ENCODE assay signal across 20 cellular contexts in genomic region chr19:9061879-9062278, GRCh38. TPM values are rescaled to one million over a fixed set of nuclear protein-coding genes. Genes with fewer than 3 reads are reported as not detected.
DNase-seq lines count a peak whose midpoint lies in the region; ATAC-seq, FAIRE-seq and TF ChIP-seq lines count a peak whose summit lies in the region.
"Had no signal": no experiment of that assay in that cellular context is flagged by ENCODE, and none has a peak within 500 bp of the region (broad histone marks: within the 10 kb centered on the region; RNA-seq: fewer than 3 reads in every experiment).

No MANE protein-coding gene starts in this region.

- H3K27ac ChIP-seq in SK-N-SH (ENCODE audit: low read depth in 2 of 2, low read length in 1 of 2) (no peak overlapping the region), astrocyte (ENCODE audit: low read depth, low read length) (no peak overlapping the region), small intestine (ENCODE audit: low read depth in 1 of 2, low read length in 1 of 2) (no peak overlapping the region)
- H3K27ac ChIP-seq: 22Rv1, BLaER1 had no signal

- H3K79me2 ChIP-seq in SK-N-SH (ENCODE audit: insufficient read depth), result no peaks in the 10 kb centered on the region
- no peaks in the 10 kb centered on the region for H3K79me2 ChIP-seq in astrocyte (ENCODE audit: insufficient read depth, low read length)

- CTCF ChIA-PET in SK-N-SH (lab: Yijun Ruan, JAX), result no interaction called here

- H3K4me2 ChIP-seq in SK-N-SH (no peak overlapping the region), astrocyte (ENCODE audit: low read length) (no peak overlapping the region)
- H3K4me2 ChIP-seq: BLaER1 had no signal

- H3F3A ChIP-seq in SK-N-SH (replicated peaks; ENCODE audit: insufficient read depth), result no peaks in the 10 kb centered on the region

- H3K36me3 ChIP-seq in SK-N-SH (replicated peaks in 1 of 2; ENCODE audit: control insufficient read depth in 1 of 2, insufficient read depth in 2 of 2, low read length in 1 of 2) (no peaks in the 10 kb centered on the region), astrocyte (ENCODE audit: insufficient read depth, low read length) (no peaks in the 10 kb centered on the region), small intestine (ENCODE audit: control insufficient read depth in 2 of 2, insufficient read depth in 2 of 2, low read length in 2 of 2) (no peaks in the 10 kb centered on the region)
- H3K36me3 ChIP-seq: BLaER1 had no signal

- H4K20me1 ChIP-seq in SK-N-SH (ENCODE audit: insufficient read depth) (no peaks in the 10 kb centered on the region), astrocyte (ENCODE audit: insufficient read depth, low read length) (no peaks in the 10 kb centered on the region)
- H4K20me1 ChIP-seq: BLaER1 had no signal

- no peak for TF ChIP-seq EP300 in SK-N-SH (IDR thresholded peaks at IDR 0.05; ENCODE audit: borderline replicate concordance in 1 of 2, low read depth in 1 of 2, low read length in 1 of 2)

- H3K27me3 ChIP-seq in SK-N-SH (ENCODE audit: insufficient read depth), result peaks cover 20% of the 10 kb centered on the region; the same call in 1 of the 2 replicates
- no peaks in the 10 kb centered on the region for H3K27me3 ChIP-seq in astrocyte (ENCODE audit: insufficient read depth, low read length)
- H3K27me3 ChIP-seq in small intestine (ENCODE audit: control insufficient read depth in 2 of 2, insufficient read depth in 2 of 2, low read length in 2 of 2), result no peaks in the 10 kb centered on the region
- H3K27me3 ChIP-seq: BLaER1 had no signal

- no peak overlapping the region for H2AFZ ChIP-seq in SK-N-SH (ENCODE audit: low read depth)
- H2AFZ ChIP-seq in astrocyte (ENCODE audit: low read depth, low read length), result no peak overlapping the region

- TF ChIP-seq CTCF in SK-N-SH (IDR thresholded peaks at IDR 0.05) (no peak), astrocyte (IDR thresholded peaks at IDR 0.05; ENCODE audit: insufficient read depth, low read depth, low read length) (no peak)

- no peak overlapping the region for H3K27ac Mint-ChIP-seq in astrocyte (ENCODE audit: unreplicated experiment)
- H3K27ac Mint-ChIP-seq: CD14-positive monocyte, IgD-negative memory B cell had no signal

- FAIRE-seq in astrocyte (lab: Jason Lieb, UNC) (no peak), small intestine (lab: Jason Lieb, UNC) (no peak)
- FAIRE-seq: HepG2 had no signal

- no peaks in the 10 kb centered on the region for H3K27me3 Mint-ChIP-seq in astrocyte (ENCODE audit: low read depth, unreplicated experiment)

- no peak overlapping the region for H3K4me3 Mint-ChIP-seq in astrocyte (ENCODE audit: unreplicated experiment)
- H3K4me3 Mint-ChIP-seq: CD14-positive monocyte; CD4-positive, alpha-beta memory T cell; H9; IgD-negative memory B cell had no signal

- no peak overlapping the region for H3K9ac ChIP-seq in SK-N-SH
- no peak overlapping the region for H3K9ac ChIP-seq in astrocyte (ENCODE audit: low read length)
- H3K9ac ChIP-seq: BLaER1 had no signal

- no peak for ATAC-seq in SK-N-SH treated with all-trans-retinoic acid at 6 μM for 48 hours
- ATAC-seq: HepG2 had no signal

- peaks cover 12% of the 10 kb centered on the region for H3K9me3 Mint-ChIP-seq in astrocyte (ENCODE audit: unreplicated experiment)
- H3K9me3 Mint-ChIP-seq: H9 had no signal

- H3K4me1 ChIP-seq in SK-N-SH (ENCODE audit: control insufficient read depth in 1 of 2, insufficient read depth in 2 of 2, low read depth in 1 of 2, low read length in 1 of 2), result no peaks in the 10 kb centered on the region
- no peaks in the 10 kb centered on the region for H3K4me1 ChIP-seq in astrocyte (ENCODE audit: insufficient read depth, low read length)
- H3K4me1 ChIP-seq in small intestine (ENCODE audit: control insufficient read depth in 2 of 2, insufficient read depth in 1 of 2, low read depth in 1 of 2, low read length in 1 of 2), result no peaks in the 10 kb centered on the region
- H3K4me1 ChIP-seq: BLaER1 had no signal

- 32% methylated on average over 8 of the region's 8 CpGs for WGBS in SK-N-SH (ENCODE audit: low lambda C conversion rate)
- WGBS in small intestine, 3 donors, result 77 to 88% (median 84%) methylated on average over 8 of the region's 8 CpGs

- no peak overlapping the region for H3K4me3 ChIP-seq in SK-N-SH (ENCODE audit: low read depth in 2 of 2, low read length in 1 of 2)
- H3K4me3 ChIP-seq in astrocyte (ENCODE audit: insufficient read depth, low read depth, low read length), result no peak overlapping the region
- no peak overlapping the region for H3K4me3 ChIP-seq in small intestine (ENCODE audit: low read depth in 1 of 2, low read length in 2 of 2)
- H3K4me3 ChIP-seq: BLaER1 had no signal

- no peaks in the 10 kb centered on the region for H3K4me1 Mint-ChIP-seq in astrocyte (ENCODE audit: low read depth, unreplicated experiment)
- H3K4me1 Mint-ChIP-seq: IgD-negative memory B cell had no signal

- POLR2A ChIA-PET in SK-N-SH (lab: Yijun Ruan, JAX), result no interaction called here

- H3K9me3 ChIP-seq in SK-N-SH, result no peaks in the 10 kb centered on the region
- no peaks in the 10 kb centered on the region for H3K9me3 ChIP-seq in astrocyte (ENCODE audit: insufficient read depth, low read depth, low read length)
- no peaks in the 10 kb centered on the region for H3K9me3 ChIP-seq in small intestine (ENCODE audit: control insufficient read depth, low read depth)
- H3K9me3 ChIP-seq: BLaER1 had no signal

- no peaks in the 10 kb centered on the region for H3K9me2 ChIP-seq in SK-N-SH

- no peaks in the 10 kb centered on the region for H3K36me3 Mint-ChIP-seq in astrocyte (ENCODE audit: low read depth, unreplicated experiment)
- H3K36me3 Mint-ChIP-seq: CD14-positive monocyte; CD4-positive, alpha-beta memory T cell; IgD-negative memory B cell had no signal

- DNase-seq in SK-N-SH (no peak), H4 (ENCODE audit: low spot score) (peak; percentile 34), NCI-H226 (peak; percentile 26), astrocyte (ENCODE audit: low read depth) (peak; percentile 36), DMS153 (lab: John Stamatoyannopoulos, UW) (no peak), NCI-H1417 (lab: John Stamatoyannopoulos, UW) (no peak), small intestine (no peak)
- DNase-seq: CD4-positive, alpha-beta memory T cell; DMS 273 treated with DMSO at 0.1 percent for 48 hours; GF-D8; GOT3; H9 had no signal

- TF ChIP-seq RAD21 in SK-N-SH (IDR thresholded peaks at IDR 0.05; ENCODE audit: low read length), result no peak

TF ChIP-seq in SK-N-SH, 30 proteins besides CTCF, POLR2A, EP300 and RAD21:
- TF ChIP-seq YY1 (IDR thresholded peaks at IDR 0.05; ENCODE audit: low read depth) (no peak), MEF2A (IDR thresholded peaks at IDR 0.05; ENCODE audit: borderline replicate concordance, low read depth) (no peak), FOSL2 (IDR thresholded peaks at IDR 0.05; ENCODE audit: borderline replicate concordance, low read depth) (peak; percentile 26; the same call in 1 of the 2 replicates), MXI1 (IDR thresholded peaks at IDR 0.05; ENCODE audit: low read depth, low read length) (no peak)

TF ChIP-seq in SK-N-SH treated with all-trans-retinoic acid at 6 μM for 48 hours, 23 proteins besides CTCF, POLR2A, EP300 and RAD21:
- TF ChIP-seq BACH2 (CRISPR knock-in tag; IDR thresholded peaks at IDR 0.05; ENCODE audit: borderline replicate concordance), result no peak
- TF ChIP-seq ZFP3 (CRISPR knock-in tag; IDR thresholded peaks at IDR 0.05), result no peak
- TF ChIP-seq ESRRG (CRISPR knock-in tag; IDR thresholded peaks at IDR 0.05), result no peak
- no peak for TF ChIP-seq ZNF70 (CRISPR knock-in tag; IDR thresholded peaks at IDR 0.05)
- no peak for TF ChIP-seq ARNTL (CRISPR knock-in tag; IDR thresholded peaks at IDR 0.05; ENCODE audit: borderline replicate concordance, low read depth)
- no peak for TF ChIP-seq RARB (CRISPR knock-in tag; IDR thresholded peaks at IDR 0.05)
- no peak for TF ChIP-seq PPARA (CRISPR knock-in tag; IDR thresholded peaks at IDR 0.05; ENCODE audit: borderline replicate concordance)
- no peak for TF ChIP-seq ZC3H10 (CRISPR knock-in tag; IDR thresholded peaks at IDR 0.05)

RNA-seq across cellular contexts. Expression of gene OR1M1, which starts 25.0 kb away (rescaled TPM):
- polyA plus RNA-seq in SK-N-SH (2012; rRNA removed) (not detected in 2 replicates), small intestine (not detected)
- polyA plus RNA-seq in SK-N-SH (2012; cell fraction: cytosol; rRNA removed), result not detected in 2 replicates
- not detected in 2 replicates for polyA plus RNA-seq in SK-N-SH (2012; cell fraction: nucleus; rRNA removed)
- not detected in 2 replicates for total RNA-seq in H4 (2014; rRNA removed; shearing (Covaris generic))
- total RNA-seq in astrocyte, result not detected in 2 replicates
- total RNA-seq: A673; CD4-positive, alpha-beta memory T cell; H9; HepG2 had no signal
- polyA plus RNA-seq: AG04450; CD14-positive monocyte; CD4-positive, alpha-beta memory T cell; HepG2; IgD-negative memory B cell had no signal

RNA-seq across cellular contexts. Expression of gene OR7G2, which starts 45.4 kb away (rescaled TPM):
- not detected in 2 replicates for polyA plus RNA-seq in SK-N-SH (2012; rRNA removed)
- polyA plus RNA-seq in SK-N-SH (2012; cell fraction: cytosol; rRNA removed), result not detected in 2 replicates
- polyA plus RNA-seq in SK-N-SH (2012; cell fraction: nucleus; rRNA removed), result not detected in 2 replicates
- not detected in 2 replicates for total RNA-seq in H4 (2014; rRNA removed; shearing (Covaris generic))
- total RNA-seq in astrocyte, result not detected in 2 replicates
- not detected for polyA plus RNA-seq in small intestine
- total RNA-seq: A673; CD4-positive, alpha-beta memory T cell; H9; HepG2 had no signal
- polyA plus RNA-seq: AG04450; CD14-positive monocyte; CD4-positive, alpha-beta memory T cell; HepG2; IgD-negative memory B cell had no signal

RNA-seq across cellular contexts. Expression of gene MUC16, which starts 51.7 kb away (rescaled TPM):
- polyA plus RNA-seq in SK-N-SH (2012; rRNA removed), result not detected in 2 replicates
- polyA plus RNA-seq in SK-N-SH (2012; cell fraction: cytosol; rRNA removed), result not detected in 2 replicates
- under 0.01 TPM in 2 replicates for polyA plus RNA-seq in SK-N-SH (2012; cell fraction: nucleus; rRNA removed)
- not detected in 2 replicates for total RNA-seq in H4 (2014; rRNA removed; shearing (Covaris generic))
- not detected in 2 replicates for total RNA-seq in astrocyte
- not detected for polyA plus RNA-seq in small intestine
- total RNA-seq: A673; CD4-positive, alpha-beta memory T cell; HepG2 had no signal
- polyA plus RNA-seq: AG04450; CD14-positive monocyte; CD4-positive, alpha-beta memory T cell; HepG2; IgD-negative memory B cell had no signal

RNA-seq across cellular contexts. Expression of gene OR7G1, which starts 53.7 kb away (rescaled TPM):
- polyA plus RNA-seq in SK-N-SH (2012; rRNA removed), result not detected in 2 replicates
- polyA plus RNA-seq in SK-N-SH (2012; cell fraction: cytosol; rRNA removed), result not detected in 2 replicates
- not detected in 2 replicates for polyA plus RNA-seq in SK-N-SH (2012; cell fraction: nucleus; rRNA removed)
- total RNA-seq in H4 (2014; rRNA removed; shearing (Covaris generic)), result not detected in 2 replicates
- total RNA-seq in astrocyte, result not detected in 2 replicates
- polyA plus RNA-seq in small intestine, result not detected
- total RNA-seq: A673; CD4-positive, alpha-beta memory T cell; H9; HepG2 had no signal
- polyA plus RNA-seq: AG04450; CD14-positive monocyte; CD4-positive, alpha-beta memory T cell; HepG2; IgD-negative memory B cell had no signal

Comparison
In these comparisons a context has a peak if more than half of its experiments do, and no peak if none do; other contexts are left out.
1. DNase-seq: peak in H4 (single experiment), NCI-H226 (single experiment) and astrocyte (single experiment); none in SK-N-SH (single experiment), DMS153 (single experiment), NCI-H1417 (0 of 3) and small intestine (single experiment).